ENCODE assay signal across 1 cellular context in the genomic region with DNA sequence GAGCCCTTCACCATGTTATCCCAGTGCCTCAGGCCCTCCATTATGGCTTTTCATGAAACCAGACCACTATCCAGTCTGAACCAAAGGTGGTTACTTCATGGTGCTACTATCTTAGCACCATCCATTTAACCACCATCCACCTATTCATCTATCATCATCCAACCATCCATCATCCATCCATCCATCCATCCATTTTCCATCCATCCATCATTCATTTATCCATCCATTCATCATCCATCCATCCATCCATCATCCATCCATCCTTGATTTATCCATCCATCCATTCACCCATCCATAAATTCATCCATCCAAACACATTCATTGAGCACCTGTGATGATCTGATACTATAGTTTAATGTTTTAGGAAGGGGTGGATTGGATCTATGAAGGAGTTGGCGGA.
TF ChIP-seq lines count a peak whose summit lies in the region.

No MANE protein-coding gene starts in this region.

TF ChIP-seq in HEK293T, 16 proteins besides CTCF, POLR2A, EP300 and RAD21 (continued from another document):
- TF ChIP-seq, protein P1, sequence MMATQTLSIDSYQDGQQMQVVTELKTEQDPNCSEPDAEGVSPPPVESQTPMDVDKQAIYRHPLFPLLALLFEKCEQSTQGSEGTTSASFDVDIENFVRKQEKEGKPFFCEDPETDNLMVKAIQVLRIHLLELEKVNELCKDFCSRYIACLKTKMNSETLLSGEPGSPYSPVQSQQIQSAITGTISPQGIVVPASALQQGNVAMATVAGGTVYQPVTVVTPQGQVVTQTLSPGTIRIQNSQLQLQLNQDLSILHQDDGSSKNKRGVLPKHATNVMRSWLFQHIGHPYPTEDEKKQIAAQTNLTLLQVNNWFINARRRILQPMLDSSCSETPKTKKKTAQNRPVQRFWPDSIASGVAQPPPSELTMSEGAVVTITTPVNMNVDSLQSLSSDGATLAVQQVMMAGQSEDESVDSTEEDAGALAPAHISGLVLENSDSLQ (IDR thresholded peaks at IDR 0.05), result peak; percentile 3; the same call in 1 of the 2 replicates
